8 cellular contexts compared by ENCODE assay signal in genomic region chr13:33186851-33187250, GRCh38.
DNase-seq lines count a peak whose midpoint lies in the region; ATAC-seq and TF ChIP-seq lines count a peak whose summit lies in the region.

No MANE protein-coding gene starts in this region.

- ATAC-seq in GM23338 (peak; percentile 37), HG03520 (IDR thresholded peaks at IDR 0.05; ENCODE audit: unreplicated experiment) (no peak), esophagus mucosa (no peak)

- DNase-seq in GM23338 (ENCODE audit: low spot score) (peak; percentile 65), RKO (ENCODE audit: low spot score) (peak; percentile 14), fibroblast of lung (ENCODE audit: low read depth in 2 of 2) (peak in 1 of 2 donors; percentile 94), putamen (ENCODE audit: low spot score) (peak; percentile 64)
- no peak for DNase-seq in effector memory CD4-positive, alpha-beta T cell
- DNase-seq in stimulated activated naive CD4-positive, alpha-beta T cell treated with Interleukin-2 at 50 U/mL for 16 hours (lab: John Stamatoyannopoulos, UW) = no peak

- no peaks in the 10 kb centered on the region for H3K9me3 Mint-ChIP-seq in GM23338

- H3K4me2 ChIP-seq in GM23338 (no peak overlapping the region), fibroblast of lung (ENCODE audit: extremely low read depth, insufficient read depth, low read length) (no peak overlapping the region)

- H3K27ac Mint-ChIP-seq in GM23338 = 0 out of 2 replicates have a peak overlapping the region, but pooled peaks have one; percentile 4

- no peak overlapping the region for H3K9ac ChIP-seq in fibroblast of lung (ENCODE audit: insufficient read depth, low read length)

- H3K9me3 ChIP-seq in fibroblast of lung (ENCODE audit: control insufficient read depth, insufficient read depth, low read depth, low read length) = no peaks in the 10 kb centered on the region
- H3K9me3 ChIP-seq in effector memory CD4-positive, alpha-beta T cell (ENCODE audit: control insufficient read depth, low read length) = no peaks in the 10 kb centered on the region

- H3K4me3 Mint-ChIP-seq in GM23338 = no peak overlapping the region; the same call in 2 of the 3 replicates

- H3K4me1 ChIP-seq in GM23338 (ENCODE audit: insufficient read depth) = peaks cover 18% of the 10 kb centered on the region; the same call in 1 of the 2 replicates
- H3K4me1 ChIP-seq in fibroblast of lung (ENCODE audit: control insufficient read depth, extremely low read depth, insufficient read depth, low read length) = peaks cover 12% of the 10 kb centered on the region
- H3K4me1 ChIP-seq in effector memory CD4-positive, alpha-beta T cell (ENCODE audit: control insufficient read depth, insufficient read depth, low read length, poor library complexity, severe bottlenecking) = no peaks in the 10 kb centered on the region

- no peaks in the 10 kb centered on the region for H3K36me3 Mint-ChIP-seq in GM23338 (ENCODE audit: low read depth)

- H3K27me3 ChIP-seq in GM23338 (ENCODE audit: insufficient read depth) = peaks cover 3% of the 10 kb centered on the region; the same call in 1 of the 2 replicates
- H3K27me3 ChIP-seq in fibroblast of lung (ENCODE audit: control insufficient read depth, insufficient read depth, low read length) = no peaks in the 10 kb centered on the region
- no peaks in the 10 kb centered on the region for H3K27me3 ChIP-seq in effector memory CD4-positive, alpha-beta T cell (replicated peaks; ENCODE audit: control insufficient read depth, insufficient read depth, low read length, poor library complexity, severe bottlenecking)

- no peaks in the 10 kb centered on the region for H4K20me1 ChIP-seq in GM23338 (replicated peaks; ENCODE audit: insufficient read depth)
- no peaks in the 10 kb centered on the region for H4K20me1 ChIP-seq in fibroblast of lung (ENCODE audit: control insufficient read depth, extremely low read depth, insufficient read depth, low read length)

- TF ChIP-seq CTCF in GM23338 (conservative IDR thresholded peaks at IDR 0.05; ENCODE audit: low read depth in 2 of 2) (no peak), fibroblast of lung (conservative IDR thresholded peaks at IDR 0.05 in 1 of 2, IDR thresholded peaks at IDR 0.05 in 1 of 2; ENCODE audit: low read depth in 1 of 2, low read length in 2 of 2) (no peak)

- H3K36me3 ChIP-seq in GM23338 (ENCODE audit: insufficient read depth) = no peaks in the 10 kb centered on the region
- no peaks in the 10 kb centered on the region for H3K36me3 ChIP-seq in fibroblast of lung (ENCODE audit: control insufficient read depth, insufficient read depth, low read length)
- H3K36me3 ChIP-seq in effector memory CD4-positive, alpha-beta T cell (ENCODE audit: control insufficient read depth, insufficient read depth, low read length) = no peaks in the 10 kb centered on the region

- H3K4me1 Mint-ChIP-seq in GM23338 = peaks cover 19% of the 10 kb centered on the region

- peaks cover 3% of the 10 kb centered on the region for H3K27me3 Mint-ChIP-seq in GM23338 (ENCODE audit: insufficient read depth, low read depth, poor library complexity)

- H2AFZ ChIP-seq in GM23338 (no peak overlapping the region), fibroblast of lung (ENCODE audit: low read length) (no peak overlapping the region)

- H3K9me2 ChIP-seq in GM23338 (ENCODE audit: insufficient read depth) = no peaks in the 10 kb centered on the region; the same call in 1 of the 2 replicates

- H3K4me3 ChIP-seq in GM23338 (no peak overlapping the region), fibroblast of lung (replicated peaks in 1 of 4; ENCODE audit: control extremely low read depth in 1 of 4, insufficient read depth in 1 of 4, low read depth in 3 of 4, low read length in 4 of 4) (no peak overlapping the region)
- H3K4me3 ChIP-seq in effector memory CD4-positive, alpha-beta T cell (ENCODE audit: insufficient read depth, low read depth, low read length, poor library complexity, severe bottlenecking) = no peak overlapping the region

- H3K79me2 ChIP-seq in GM23338 (replicated peaks; ENCODE audit: insufficient read depth) (no peaks in the 10 kb centered on the region), fibroblast of lung (ENCODE audit: control insufficient read depth, insufficient read depth, low read length) (peaks cover 70% of the 10 kb centered on the region)

- no peak overlapping the region for H3K27ac ChIP-seq in GM23338 (ENCODE audit: low read depth)
- peak overlapping the region; percentile 47 for H3K27ac ChIP-seq in fibroblast of lung (ENCODE audit: insufficient read depth, low read length)
- no peak overlapping the region for H3K27ac ChIP-seq in effector memory CD4-positive, alpha-beta T cell (ENCODE audit: insufficient read depth, low read length, poor library complexity, severe bottlenecking)

- no peaks in the 10 kb centered on the region for H3F3A ChIP-seq in GM23338 (replicated peaks; ENCODE audit: low read depth)

TF ChIP-seq in GM23338, 12 proteins besides CTCF, POLR2A, EP300 and RAD21:
- TF ChIP-seq EZH2 (IDR thresholded peaks at IDR 0.05; ENCODE audit: low read depth, unreplicated experiment) (no peak), ETS1 (IDR thresholded peaks at IDR 0.05) (no peak)

Comparison
In these comparisons a context has a peak if more than half of its experiments do, and no peak if none do; other contexts are left out.
1. DNase-seq: peak in GM23338 (single experiment), RKO (single experiment) and putamen (single experiment); none in effector memory CD4-positive, alpha-beta T cell (0 of 3) and stimulated activated naive CD4-positive, alpha-beta T cell treated with Interleukin-2 at 50 U/mL for 16 hours (single experiment).